8 cellular contexts compared by ENCODE assay signal in genomic region chr1:220680085-220680687, GRCh38. TPM values are rescaled to one million over a fixed set of nuclear protein-coding genes. Genes with fewer than 3 reads are reported as not detected.
A peak's percentile ranks its signal among the peaks of the same experiment; 100 is the strongest.
DNase-seq lines count a peak whose midpoint lies in the region; ATAC-seq lines count a peak whose summit lies in the region.

No MANE protein-coding gene starts in this region.

- H3K27ac Mint-ChIP-seq in activated CD4-positive, alpha-beta memory T cell treated with anti-CD3 and anti-CD28 coated beads, Interleukin-2, amount 10 ng/mL, durations not matched to agents 7 days and 5 days = no peak overlapping the region
- H3K27ac Mint-ChIP-seq in stimulated activated effector memory CD8-positive, alpha-beta T cell treated with anti-CD3 and anti-CD28 coated beads, Interleukin-12 subunit alpha, Interleukin-12 subunit beta, amount 100 ng/mL, for 72 hours = no peak overlapping the region
- no peak overlapping the region for H3K27ac Mint-ChIP-seq in activated T-helper 2 cell treated with anti-CD3 and anti-CD28 coated beads, Interferon-gamma antibody, Interleukin-2, Interleukin-4, amounts not matched to agents 10 μg/mL and 5 μg/mL and 100 μg/mL, durations not matched to agents 14 hours and 24 hours and 36 hours

- no peaks in the 10 kb centered on the region for H3K36me3 Mint-ChIP-seq in activated CD4-positive, alpha-beta memory T cell treated with anti-CD3 and anti-CD28 coated beads, Interleukin-2, amount 10 ng/mL, durations not matched to agents 7 days and 5 days (ENCODE audit: low read depth)
- H3K36me3 Mint-ChIP-seq in stimulated activated effector memory CD8-positive, alpha-beta T cell treated with anti-CD3 and anti-CD28 coated beads, Interleukin-12 subunit alpha, Interleukin-12 subunit beta, amount 100 ng/mL, for 72 hours = no peaks in the 10 kb centered on the region
- no peaks in the 10 kb centered on the region for H3K36me3 Mint-ChIP-seq in activated T-helper 2 cell treated with anti-CD3 and anti-CD28 coated beads, Interferon-gamma antibody, Interleukin-2, Interleukin-4, amounts not matched to agents 10 μg/mL and 5 μg/mL and 100 μg/mL, durations not matched to agents 14 hours and 24 hours and 36 hours (ENCODE audit: low read depth)

- DNase-seq in COR-L47 (lab: John Stamatoyannopoulos, UW) = peak; percentile 28
- DNase-seq in NCI-H2029 (lab: John Stamatoyannopoulos, UW) = peak; percentile 24
- peak; percentile 26 for DNase-seq in activated CD4-positive, alpha-beta memory T cell treated with anti-CD3 and anti-CD28 coated beads, Interleukin-2, amount 10 ng/mL, durations not matched to agents 7 days and 5 days
- no peak for DNase-seq in left ventricle myocardium superior
- DNase-seq in stimulated activated effector memory CD8-positive, alpha-beta T cell treated with anti-CD3 and anti-CD28 coated beads, Interleukin-12 subunit alpha, Interleukin-12 subunit beta, amount 100 ng/mL, for 72 hours (ENCODE audit: low spot score in 2 of 2) = no peak
- no peak for DNase-seq in activated T-helper 2 cell treated with anti-CD3 and anti-CD28 coated beads, Interferon-gamma antibody, Interleukin-2, Interleukin-4, amounts not matched to agents 10 μg/mL and 5 μg/mL and 100 μg/mL, durations not matched to agents 14 hours and 24 hours and 36 hours (ENCODE audit: low spot score)

- CTCF ChIA-PET in activated CD4-positive, alpha-beta memory T cell treated with anti-CD3 and anti-CD28 coated beads, Interleukin-2, amount 10 ng/mL, durations not matched to agents 7 days and 5 days (lab: Charles Lee) = interaction anchor here (0.6 to 4.4 kb wide), 6 partner anchors 11 to 95 kb away, joined by 3 to 43 read pairs (median 3); no protein-coding TSS in a partner anchor

- peaks cover 4% of the 10 kb centered on the region for H3K27me3 Mint-ChIP-seq in activated CD4-positive, alpha-beta memory T cell treated with anti-CD3 and anti-CD28 coated beads, Interleukin-2, amount 10 ng/mL, durations not matched to agents 7 days and 5 days
- no peaks in the 10 kb centered on the region for H3K27me3 Mint-ChIP-seq in activated T-helper 2 cell treated with anti-CD3 and anti-CD28 coated beads, Interferon-gamma antibody, Interleukin-2, Interleukin-4, amounts not matched to agents 10 μg/mL and 5 μg/mL and 100 μg/mL, durations not matched to agents 14 hours and 24 hours and 36 hours (ENCODE audit: low read depth)

- intact Hi-C loops in left ventricle myocardium superior (cut with micrococcal nuclease) = loop anchor here (2.0 to 5.0 kb wide), 2 partner anchors 42 to 99 kb away; no protein-coding TSS in a partner anchor
- intact Hi-C loops in activated T-helper 2 cell treated with anti-CD3 and anti-CD28 coated beads, Interferon-gamma antibody, Interleukin-2, Interleukin-4, amounts not matched to agents 10 μg/mL and 5 μg/mL and 100 μg/mL, durations not matched to agents 14 hours and 24 hours and 36 hours (cut with micrococcal nuclease) = loop anchor here (2.0 kb wide), 1 partner anchor 53 kb away; no protein-coding TSS in a partner anchor

- POLR2A ChIA-PET in activated CD4-positive, alpha-beta memory T cell treated with anti-CD3 and anti-CD28 coated beads, Interleukin-2, amount 10 ng/mL, durations not matched to agents 7 days and 5 days (lab: Charles Lee) = interaction anchor here (0.6 kb wide), 1 partner anchor 53 kb away, joined by 3 read pairs; no protein-coding TSS in a partner anchor

- H3K4me1 Mint-ChIP-seq in activated CD4-positive, alpha-beta memory T cell treated with anti-CD3 and anti-CD28 coated beads, Interleukin-2, amount 10 ng/mL, durations not matched to agents 7 days and 5 days = peaks cover 3% of the 10 kb centered on the region
- H3K4me1 Mint-ChIP-seq in stimulated activated effector memory CD8-positive, alpha-beta T cell treated with anti-CD3 and anti-CD28 coated beads, Interleukin-12 subunit alpha, Interleukin-12 subunit beta, amount 100 ng/mL, for 72 hours = no peaks in the 10 kb centered on the region
- no peaks in the 10 kb centered on the region for H3K4me1 Mint-ChIP-seq in activated T-helper 2 cell treated with anti-CD3 and anti-CD28 coated beads, Interferon-gamma antibody, Interleukin-2, Interleukin-4, amounts not matched to agents 10 μg/mL and 5 μg/mL and 100 μg/mL, durations not matched to agents 14 hours and 24 hours and 36 hours (ENCODE audit: low read depth)

- no peaks in the 10 kb centered on the region for H3K9me3 Mint-ChIP-seq in activated CD4-positive, alpha-beta memory T cell treated with anti-CD3 and anti-CD28 coated beads, Interleukin-2, amount 10 ng/mL, durations not matched to agents 7 days and 5 days
- H3K9me3 Mint-ChIP-seq in stimulated activated effector memory CD8-positive, alpha-beta T cell treated with anti-CD3 and anti-CD28 coated beads, Interleukin-12 subunit alpha, Interleukin-12 subunit beta, amount 100 ng/mL, for 72 hours = no peaks in the 10 kb centered on the region
- H3K9me3 Mint-ChIP-seq in activated T-helper 2 cell treated with anti-CD3 and anti-CD28 coated beads, Interferon-gamma antibody, Interleukin-2, Interleukin-4, amounts not matched to agents 10 μg/mL and 5 μg/mL and 100 μg/mL, durations not matched to agents 14 hours and 24 hours and 36 hours = no peaks in the 10 kb centered on the region

- H3K4me3 Mint-ChIP-seq in activated CD4-positive, alpha-beta memory T cell treated with anti-CD3 and anti-CD28 coated beads, Interleukin-2, amount 10 ng/mL, durations not matched to agents 7 days and 5 days = no peak overlapping the region
- H3K4me3 Mint-ChIP-seq in stimulated activated effector memory CD8-positive, alpha-beta T cell treated with anti-CD3 and anti-CD28 coated beads, Interleukin-12 subunit alpha, Interleukin-12 subunit beta, amount 100 ng/mL, for 72 hours = no peak overlapping the region
- H3K4me3 Mint-ChIP-seq in activated T-helper 2 cell treated with anti-CD3 and anti-CD28 coated beads, Interferon-gamma antibody, Interleukin-2, Interleukin-4, amounts not matched to agents 10 μg/mL and 5 μg/mL and 100 μg/mL, durations not matched to agents 14 hours and 24 hours and 36 hours (ENCODE audit: low read depth) = no peak overlapping the region

- ATAC-seq in GM18868 (IDR thresholded peaks at IDR 0.05; ENCODE audit: unreplicated experiment) (peak; percentile 97), HG02938 (IDR thresholded peaks at IDR 0.05; ENCODE audit: unreplicated experiment) (peak; percentile 95), left ventricle myocardium superior (peak; percentile 66)
- ATAC-seq in stimulated activated effector memory CD8-positive, alpha-beta T cell treated with anti-CD3 and anti-CD28 coated beads, Interleukin-12 subunit alpha, Interleukin-12 subunit beta, amount 100 ng/mL, for 72 hours = peak; percentile 62

RNA-seq across cellular contexts. Expression of gene C1orf115, which starts 10.0 kb away (rescaled TPM):
- 1 to 10 TPM; 1.2 to 1.5 TPM for total RNA-seq in activated CD4-positive, alpha-beta memory T cell treated with anti-CD3 and anti-CD28 coated beads, Interleukin-2, amount 10 ng/mL, durations not matched to agents 7 days and 5 days
- total RNA-seq in left ventricle myocardium superior = 22.7 TPM
- 0.11 TPM in 1 of 2 replicates, not detected in the other for total RNA-seq in activated T-helper 2 cell treated with anti-CD3 and anti-CD28 coated beads, Interferon-gamma antibody, Interleukin-2, Interleukin-4, amounts not matched to agents 10 μg/mL and 5 μg/mL and 100 μg/mL, durations not matched to agents 14 hours and 24 hours and 36 hours

Comparison
In these comparisons a context has a peak if more than half of its experiments do, and no peak if none do; other contexts are left out.
1. DNase-seq: peak in COR-L47 (single experiment), NCI-H2029 (single experiment) and activated CD4-positive, alpha-beta memory T cell treated with anti-CD3 and anti-CD28 coated beads, Interleukin-2, amount 10 ng/mL, durations not matched to agents 7 days and 5 days (single experiment); none in left ventricle myocardium superior (single experiment), stimulated activated effector memory CD8-positive, alpha-beta T cell treated with anti-CD3 and anti-CD28 coated beads, Interleukin-12 subunit alpha, Interleukin-12 subunit beta, amount 100 ng/mL, for 72 hours (0 of 2) and activated T-helper 2 cell treated with anti-CD3 and anti-CD28 coated beads, Interferon-gamma antibody, Interleukin-2, Interleukin-4, amounts not matched to agents 10 μg/mL and 5 μg/mL and 100 μg/mL, durations not matched to agents 14 hours and 24 hours and 36 hours (single experiment).
2. Peak in every context shown above with its lines, with median percentiles within 50 percentile points of each other: ATAC-seq.